12 cellular contexts compared by ENCODE assay signal in the genomic region with DNA sequence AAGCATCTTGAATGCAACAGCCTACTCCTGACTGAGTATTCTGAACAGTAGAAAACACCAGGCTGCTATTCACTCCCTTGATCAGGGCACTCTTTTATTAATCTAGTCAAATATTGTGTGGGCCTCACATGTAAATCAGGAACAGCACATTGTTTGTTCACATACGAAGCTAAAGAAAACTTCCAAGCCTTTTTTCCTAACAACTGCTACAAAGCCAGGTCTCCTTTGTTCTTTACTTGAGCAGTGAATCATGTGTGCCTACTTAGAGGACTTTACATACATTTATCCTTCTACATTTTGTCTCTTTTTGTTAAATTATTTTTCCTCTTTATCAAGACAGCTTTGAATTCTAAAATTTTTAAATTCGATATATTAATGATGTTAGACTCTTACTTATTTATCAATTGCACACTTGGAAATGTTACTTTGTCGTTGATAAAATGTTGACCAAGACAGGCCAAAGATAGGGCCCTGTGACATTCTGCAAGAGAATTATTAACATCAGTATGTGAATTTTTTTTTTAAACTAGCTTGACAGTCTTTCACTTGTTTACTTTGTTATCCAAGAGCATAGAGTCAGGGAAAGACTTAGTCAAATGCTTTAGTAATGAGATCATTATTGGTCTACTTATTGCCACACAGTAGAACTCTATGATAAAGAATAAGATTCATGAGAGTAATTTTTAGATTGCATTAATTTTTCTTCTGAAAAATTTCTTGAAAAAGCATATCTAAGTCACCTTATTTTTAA. TPM values are rescaled to one million over a fixed set of nuclear protein-coding genes. Genes with fewer than 3 reads are reported as not detected.
DNase-seq lines count a peak whose midpoint lies in the region; ATAC-seq and TF ChIP-seq lines count a peak whose summit lies in the region.
"Had no signal": no experiment of that assay in that cellular context is flagged by ENCODE, and none has a peak within 500 bp of the region (broad histone marks: within the 10 kb centered on the region; RNA-seq: fewer than 3 reads in every experiment).

No MANE protein-coding gene starts in this region.

- no peaks in the 10 kb centered on the region for H3K9me2 ChIP-seq in GM23248 (ENCODE audit: insufficient read depth)

- H3K9ac ChIP-seq in GM23248: 0 out of 2 replicates have a peak overlapping the region, but pooled peaks have one; percentile 13

- ATAC-seq in RWPE2 (ENCODE audit: low read depth): peak; percentile 87
- ATAC-seq: natural killer cell had no signal

- 39 to 43% methylated on average over 3 of the region's 3 CpGs for WGBS in GM23248 (ENCODE audit: low coverage in 1 of 2, low lambda C conversion rate in 2 of 2, missing lambda C conversion rate in 2 of 2), 2 experiments

- peaks cover 38% of the 10 kb centered on the region for H3K4me1 ChIP-seq in GM23248 (ENCODE audit: insufficient read depth)
- peaks cover 36% of the 10 kb centered on the region for H3K4me1 ChIP-seq in RWPE2 (ENCODE audit: insufficient read depth, poor library complexity, severe bottlenecking)

- TF ChIP-seq CTCF in RWPE2 (IDR thresholded peaks at IDR 0.05; ENCODE audit: poor library complexity, severe bottlenecking): no peak
- no peak for TF ChIP-seq CTCF in fibroblast of villous mesenchyme (IDR thresholded peaks at IDR 0.05; ENCODE audit: insufficient read depth, low read depth, low read length)
- TF ChIP-seq CTCF in progenitor cell of endocrine pancreas (IDR thresholded peaks at IDR 0.05; ENCODE audit: unreplicated experiment): no peak

- H3K4me2 ChIP-seq in GM23248 (ENCODE audit: unreplicated experiment): peak overlapping the region; percentile 60

- H3K27ac ChIP-seq in GM23248 (peak overlapping the region; percentile 54), RWPE2 (ENCODE audit: poor library complexity, severe bottlenecking) (peak overlapping the region; percentile 46)
- H3K27ac ChIP-seq: WERI-Rb-1 had no signal

- H2AFZ ChIP-seq in GM23248: no peak overlapping the region

- peak overlapping the region; percentile 97 for H3K27ac Mint-ChIP-seq in progenitor cell of endocrine pancreas
- H3K27ac Mint-ChIP-seq: natural killer cell had no signal

- H3K4me3 ChIP-seq in GM23248 (0 out of 2 replicates have a peak overlapping the region, but pooled peaks have one; percentile 22), RWPE2 (ENCODE audit: severe bottlenecking) (no peak overlapping the region), fibroblast of villous mesenchyme (ENCODE audit: low read depth, low read length) (no peak overlapping the region)

- DNase-seq in GM23248 (peak; percentile 77), RWPE2 (ENCODE audit: low spot score) (no peak), fibroblast of villous mesenchyme (ENCODE audit: low read depth) (peak; percentile 75), progenitor cell of endocrine pancreas (ENCODE audit: low spot score, unreplicated experiment) (no peak), AML-193 (lab: John Stamatoyannopoulos, UW) (no peak), NCI-H748 treated with DMSO at 0.1 percent for 48 hours (lab: John Stamatoyannopoulos, UW) (no peak), NCI-H524 (lab: John Stamatoyannopoulos, UW) (no peak), NCI-H2227 treated with DMSO at 0.1 percent for 48 hours (lab: John Stamatoyannopoulos, UW) (no peak)
- DNase-seq: activated gamma-delta T cell, DMS153, natural killer cell, WERI-Rb-1 had no signal

- H3K36me3 ChIP-seq in GM23248 (ENCODE audit: low read depth) (no peaks in the 10 kb centered on the region), RWPE2 (ENCODE audit: low read depth) (no peaks in the 10 kb centered on the region)
- H3K36me3 ChIP-seq: WERI-Rb-1 had no signal

- H3K79me2 ChIP-seq in GM23248 (ENCODE audit: insufficient read depth): peaks cover 100% of the 10 kb centered on the region

- no peaks in the 10 kb centered on the region for H3K9me3 Mint-ChIP-seq in progenitor cell of endocrine pancreas (ENCODE audit: low read depth)
- H3K9me3 Mint-ChIP-seq: natural killer cell had no signal

- no peaks in the 10 kb centered on the region; the same call in 1 of the 2 replicates for H4K20me1 ChIP-seq in GM23248 (ENCODE audit: insufficient read depth)

- H3K27me3 ChIP-seq in GM23248 (replicated peaks; ENCODE audit: insufficient read depth) (no peaks in the 10 kb centered on the region), RWPE2 (ENCODE audit: insufficient read depth, poor library complexity, severe bottlenecking) (no peaks in the 10 kb centered on the region)

- H3K9me3 ChIP-seq in GM23248 (ENCODE audit: low read depth) (no peaks in the 10 kb centered on the region), RWPE2 (ENCODE audit: severe bottlenecking) (no peaks in the 10 kb centered on the region)

- peaks cover 63% of the 10 kb centered on the region for H3K4me1 Mint-ChIP-seq in progenitor cell of endocrine pancreas (ENCODE audit: low read depth)
- H3K4me1 Mint-ChIP-seq: natural killer cell had no signal

- H3K27me3 Mint-ChIP-seq in progenitor cell of endocrine pancreas: no peaks in the 10 kb centered on the region

- H3K36me3 Mint-ChIP-seq in progenitor cell of endocrine pancreas (ENCODE audit: insufficient read depth): peaks cover 2% of the 10 kb centered on the region
- H3K36me3 Mint-ChIP-seq: natural killer cell had no signal

- H3K4me3 Mint-ChIP-seq in progenitor cell of endocrine pancreas (ENCODE audit: low read depth): peak overlapping the region; percentile 17
- H3K4me3 Mint-ChIP-seq: natural killer cell had no signal

- H3F3A ChIP-seq in GM23248 (ENCODE audit: insufficient read depth): peaks cover 33% of the 10 kb centered on the region

- in situ Hi-C loops in GM23248 (cut with MboI): no loop called here

RNA-seq across cellular contexts. Expression of a gene that starts 13.3 kb away (rescaled TPM):
- total RNA-seq in GM23248 (2014; rRNA removed; shearing (Covaris generic)): 103 and 128 TPM in 2 replicates
- polyA plus RNA-seq in GM23248 (2016; fragmentation: Nextera tagmentation; extraction: Ambion mirVana): 78.3 and 116 TPM in 2 replicates
- total RNA-seq in fibroblast of villous mesenchyme (60.6 and 65.6 TPM in 2 replicates), progenitor cell of endocrine pancreas (110 and 121 TPM in 2 replicates)

Comparison
In these comparisons a context has a peak if more than half of its experiments do, and no peak if none do; other contexts are left out.
1. DNase-seq: peak in GM23248 (single experiment) and fibroblast of villous mesenchyme (single experiment); none in RWPE2 (single experiment), progenitor cell of endocrine pancreas (single experiment), AML-193 (0 of 2), NCI-H748 treated with DMSO at 0.1 percent for 48 hours (single experiment), NCI-H524 (0 of 2) and NCI-H2227 treated with DMSO at 0.1 percent for 48 hours (single experiment).